Comparison of ENCODE assay signal across 3 cellular contexts in genomic region chr18:24381126-24381525, GRCh38.
TF ChIP-seq lines count a peak whose summit lies in the region.

No MANE protein-coding gene starts in this region.

TF ChIP-seq in GM23338, 12 proteins besides CTCF, POLR2A, EP300 and RAD21:
- TF ChIP-seq, protein P1, sequence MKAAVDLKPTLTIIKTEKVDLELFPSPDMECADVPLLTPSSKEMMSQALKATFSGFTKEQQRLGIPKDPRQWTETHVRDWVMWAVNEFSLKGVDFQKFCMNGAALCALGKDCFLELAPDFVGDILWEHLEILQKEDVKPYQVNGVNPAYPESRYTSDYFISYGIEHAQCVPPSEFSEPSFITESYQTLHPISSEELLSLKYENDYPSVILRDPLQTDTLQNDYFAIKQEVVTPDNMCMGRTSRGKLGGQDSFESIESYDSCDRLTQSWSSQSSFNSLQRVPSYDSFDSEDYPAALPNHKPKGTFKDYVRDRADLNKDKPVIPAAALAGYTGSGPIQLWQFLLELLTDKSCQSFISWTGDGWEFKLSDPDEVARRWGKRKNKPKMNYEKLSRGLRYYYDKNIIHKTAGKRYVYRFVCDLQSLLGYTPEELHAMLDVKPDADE (IDR thresholded peaks at IDR 0.05): no peak
- TF ChIP-seq ZNF114 (CRISPR knock-in tag; IDR thresholded peaks at IDR 0.05) (no peak), ZNF331 (CRISPR knock-in tag; IDR thresholded peaks at IDR 0.05; ENCODE audit: low read depth) (no peak)
TF ChIP-seq in GM23338: peak in this region for 0.

TF ChIP-seq in IMR-90, 13 proteins besides CTCF, POLR2A, EP300 and RAD21:
- TF ChIP-seq BHLHE40 (IDR thresholded peaks at IDR 0.05; ENCODE audit: low read depth, low read length) (no peak), CEBPB (IDR thresholded peaks at IDR 0.05; ENCODE audit: low read depth, low read length) (no peak)
TF ChIP-seq in IMR-90: peak in this region for 0.

TF ChIP-seq in H1, 55 proteins besides CTCF, POLR2A, EP300 and RAD21:
- TF ChIP-seq TAF1 (IDR thresholded peaks at IDR 0.05; ENCODE audit: low read depth, low read length) (no peak), KDM5A (IDR thresholded peaks at IDR 0.05; ENCODE audit: low read length) (no peak), POLR2AphosphoS5 (IDR thresholded peaks at IDR 0.05; ENCODE audit: low read depth, low read length) (no peak), GABPA (IDR thresholded peaks at IDR 0.05; ENCODE audit: borderline replicate concordance, insufficient read depth, low read length) (no peak), TAF7 (optimal IDR thresholded peaks at IDR 0.05; ENCODE audit: borderline replicate concordance, low read depth, low read length) (no peak), USF2 (IDR thresholded peaks at IDR 0.05; ENCODE audit: low read length) (no peak), SP2 (IDR thresholded peaks at IDR 0.05; ENCODE audit: low read length) (no peak), ATF3 (IDR thresholded peaks at IDR 0.05; ENCODE audit: insufficient read depth, low read depth, low read length) (no peak)
TF ChIP-seq in H1: peak in this region for 0.
